Comparison of ENCODE assay signal across 9 cellular contexts in genomic region chr12:117100251-117100650, GRCh38. TPM values are rescaled to one million over a fixed set of nuclear protein-coding genes. Genes with fewer than 3 reads are reported as not detected.
DNase-seq lines count a peak whose midpoint lies in the region; ATAC-seq and TF ChIP-seq lines count a peak whose summit lies in the region.
"Had no signal": no experiment of that assay in that cellular context is flagged by ENCODE, and none has a peak within 500 bp of the region (broad histone marks: within the 10 kb centered on the region; RNA-seq: fewer than 3 reads in every experiment).

No MANE protein-coding gene starts in this region.

- intact Hi-C loops in left cardiac atrium (cut with DNase I): no loop called here

- DNase-seq in A172 (ENCODE audit: low spot score) (peak; percentile 13), DMS53 (lab: John Stamatoyannopoulos, UW) (peak; percentile 72), left cardiac atrium (no peak), superior temporal gyrus (ENCODE audit: extremely low spot score) (no peak)

- peak; percentile 77 for ATAC-seq in SK-N-SH treated with all-trans-retinoic acid at 6 μM for 48 hours
- ATAC-seq in left cardiac atrium: peak; percentile 18 to 38
- ATAC-seq in HG03139 (IDR thresholded peaks at IDR 0.05; ENCODE audit: unreplicated experiment): no peak
- ATAC-seq in HG03442 (IDR thresholded peaks at IDR 0.05; ENCODE audit: unreplicated experiment): no peak
- ATAC-seq in HG03039 (IDR thresholded peaks at IDR 0.05; ENCODE audit: unreplicated experiment): no peak

TF ChIP-seq in SK-N-SH treated with all-trans-retinoic acid at 6 μM for 48 hours, 23 proteins besides CTCF, POLR2A, EP300 and RAD21:
- TF ChIP-seq CREB5 (CRISPR knock-in tag; IDR thresholded peaks at IDR 0.05; ENCODE audit: low read depth): no peak
- no peak for TF ChIP-seq ZC3H10 (CRISPR knock-in tag; IDR thresholded peaks at IDR 0.05)
- TF ChIP-seq CSDC2 (CRISPR knock-in tag; IDR thresholded peaks at IDR 0.05): no peak
- TF ChIP-seq OSR1 (CRISPR knock-in tag; IDR thresholded peaks at IDR 0.05): no peak
- TF ChIP-seq ESRRG (CRISPR knock-in tag; IDR thresholded peaks at IDR 0.05): no peak
- no peak for TF ChIP-seq TSHZ2 (CRISPR knock-in tag; IDR thresholded peaks at IDR 0.05)
- TF ChIP-seq POU6F1 (CRISPR knock-in tag; IDR thresholded peaks at IDR 0.05; ENCODE audit: borderline replicate concordance, low read depth): no peak
- TF ChIP-seq ZFP30 (CRISPR knock-in tag; IDR thresholded peaks at IDR 0.05): no peak
- no peak for TF ChIP-seq TCF4 (CRISPR knock-in tag; IDR thresholded peaks at IDR 0.05; ENCODE audit: borderline replicate concordance)
- no peak for TF ChIP-seq PPARA (CRISPR knock-in tag; IDR thresholded peaks at IDR 0.05; ENCODE audit: borderline replicate concordance)
- no peak for TF ChIP-seq GLIS3 (CRISPR knock-in tag; IDR thresholded peaks at IDR 0.05)
- no peak for TF ChIP-seq ZNF70 (CRISPR knock-in tag; IDR thresholded peaks at IDR 0.05)
- TF ChIP-seq CSRNP3 (CRISPR knock-in tag; IDR thresholded peaks at IDR 0.05): no peak

RNA-seq across cellular contexts. Expression of gene TESC, which starts 1.0 kb away (rescaled TPM):
- total RNA-seq in A172 (2014; rRNA removed; shearing (Covaris generic)): 5.2 and 7.0 TPM in 2 replicates
- 10 to 100 TPM; 35.1 to 41.2 TPM for total RNA-seq in left cardiac atrium
- total RNA-seq: bronchial epithelial cell had no signal

Comparison
In these comparisons a context has a peak if more than half of its experiments do, and no peak if none do; other contexts are left out.
1. DNase-seq: peak in A172 (single experiment) and DMS53 (single experiment); none in left cardiac atrium (single experiment) and superior temporal gyrus (single experiment).
2. ATAC-seq: peak in SK-N-SH treated with all-trans-retinoic acid at 6 μM for 48 hours (single experiment) and left cardiac atrium (2 of 2); none in HG03139 (single experiment), HG03442 (single experiment) and HG03039 (single experiment).